Comparison of ENCODE assay signal across 2 cellular contexts in the genomic region with DNA sequence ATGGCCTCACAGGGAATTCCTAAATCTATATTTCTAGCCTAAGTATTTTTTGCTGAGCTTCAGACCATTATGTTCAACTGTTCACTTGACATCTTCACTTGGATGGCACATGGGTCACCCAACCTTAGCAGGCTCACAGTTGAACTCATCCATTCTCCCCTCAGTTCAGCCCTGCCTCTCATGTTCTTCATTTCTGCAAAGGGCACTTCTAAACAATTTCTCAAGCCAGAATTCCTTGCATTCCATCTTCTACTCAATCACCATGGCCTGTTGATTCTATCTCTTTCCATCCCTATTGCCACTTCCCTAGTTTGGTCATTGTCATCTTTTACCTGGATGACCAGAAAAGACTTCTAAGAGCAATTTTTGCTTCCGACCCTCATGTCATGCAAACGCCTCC.
TF ChIP-seq lines count a peak whose summit lies in the region.

No MANE protein-coding gene starts in this region.

TF ChIP-seq in A549, 52 proteins besides CTCF, POLR2A, EP300 and RAD21:
- TF ChIP-seq, protein P1, sequence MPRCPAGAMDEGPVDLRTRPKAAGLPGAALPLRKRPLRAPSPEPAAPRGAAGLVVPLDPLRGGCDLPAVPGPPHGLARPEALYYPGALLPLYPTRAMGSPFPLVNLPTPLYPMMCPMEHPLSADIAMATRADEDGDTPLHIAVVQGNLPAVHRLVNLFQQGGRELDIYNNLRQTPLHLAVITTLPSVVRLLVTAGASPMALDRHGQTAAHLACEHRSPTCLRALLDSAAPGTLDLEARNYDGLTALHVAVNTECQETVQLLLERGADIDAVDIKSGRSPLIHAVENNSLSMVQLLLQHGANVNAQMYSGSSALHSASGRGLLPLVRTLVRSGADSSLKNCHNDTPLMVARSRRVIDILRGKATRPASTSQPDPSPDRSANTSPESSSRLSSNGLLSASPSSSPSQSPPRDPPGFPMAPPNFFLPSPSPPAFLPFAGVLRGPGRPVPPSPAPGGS (IDR thresholded peaks at IDR 0.05) = no peak
TF ChIP-seq in A549: peak in this region for 0.

TF ChIP-seq in H1, 55 proteins besides CTCF, POLR2A, EP300 and RAD21:
- no peak for TF ChIP-seq YY1 (IDR thresholded peaks at IDR 0.05; ENCODE audit: low read depth, low read length)
- TF ChIP-seq RNF2 (IDR thresholded peaks at IDR 0.05; ENCODE audit: borderline replicate concordance, low read depth, low read length, missing control alignments, poor library complexity, severe bottlenecking) = no peak
- TF ChIP-seq TAF7 (optimal IDR thresholded peaks at IDR 0.05; ENCODE audit: borderline replicate concordance, low read depth, low read length) = no peak
- TF ChIP-seq E2F6 (IDR thresholded peaks at IDR 0.05) = no peak
- TF ChIP-seq KDM1A (IDR thresholded peaks at IDR 0.05; ENCODE audit: borderline replicate concordance, low read length) = no peak
- TF ChIP-seq SP1 (IDR thresholded peaks at IDR 0.05; ENCODE audit: low read depth, low read length) = no peak
- TF ChIP-seq SP4 (IDR thresholded peaks at IDR 0.05; ENCODE audit: low read length) = no peak
- TF ChIP-seq JUN (IDR thresholded peaks at IDR 0.05; ENCODE audit: low read depth, low read length) = no peak
- TF ChIP-seq KDM5A (IDR thresholded peaks at IDR 0.05; ENCODE audit: low read length) = no peak
- TF ChIP-seq BACH1 (IDR thresholded peaks at IDR 0.05; ENCODE audit: low read length) = no peak
- TF ChIP-seq CTBP2 (IDR thresholded peaks at IDR 0.05; ENCODE audit: borderline replicate concordance, insufficient read depth, insufficient read length, low read length) = no peak
- TF ChIP-seq PHF8 (conservative IDR thresholded peaks at IDR 0.05; ENCODE audit: low read depth, low read length) = no peak
- TF ChIP-seq FOSL1 (IDR thresholded peaks at IDR 0.05; ENCODE audit: insufficient read depth, low read depth, low read length) = no peak
- TF ChIP-seq ATF2 (IDR thresholded peaks at IDR 0.05; ENCODE audit: low read length) = no peak
